1 cellular context compared by ENCODE assay signal in the genomic region with DNA sequence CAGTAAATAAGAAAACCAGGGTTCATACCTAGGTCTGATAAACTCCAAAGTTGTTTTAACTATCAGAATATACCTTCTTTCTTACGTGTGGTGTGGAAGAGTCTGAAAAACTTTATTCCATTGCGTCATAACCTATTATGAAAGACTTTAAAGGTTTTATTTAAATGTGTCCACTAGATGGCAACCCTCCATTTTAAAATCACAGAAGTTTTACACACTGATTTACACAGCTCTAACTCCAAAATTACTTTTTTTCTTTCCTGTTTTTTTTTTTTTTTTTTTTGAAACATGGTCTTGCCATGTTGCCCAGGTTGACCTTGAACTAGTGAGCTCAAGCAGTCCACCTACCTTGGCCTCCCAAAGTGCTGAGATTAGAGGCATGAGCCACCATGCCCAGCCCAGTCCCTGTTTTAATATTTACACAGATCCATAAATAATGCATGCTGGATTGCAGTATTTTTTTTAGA.
TF ChIP-seq lines count a peak whose summit lies in the region.

No MANE protein-coding gene starts in this region.

TF ChIP-seq in K562, 482 proteins besides CTCF, POLR2A, EP300 and RAD21 (continued from another document and continues in another):
- TF ChIP-seq, protein P1, sequence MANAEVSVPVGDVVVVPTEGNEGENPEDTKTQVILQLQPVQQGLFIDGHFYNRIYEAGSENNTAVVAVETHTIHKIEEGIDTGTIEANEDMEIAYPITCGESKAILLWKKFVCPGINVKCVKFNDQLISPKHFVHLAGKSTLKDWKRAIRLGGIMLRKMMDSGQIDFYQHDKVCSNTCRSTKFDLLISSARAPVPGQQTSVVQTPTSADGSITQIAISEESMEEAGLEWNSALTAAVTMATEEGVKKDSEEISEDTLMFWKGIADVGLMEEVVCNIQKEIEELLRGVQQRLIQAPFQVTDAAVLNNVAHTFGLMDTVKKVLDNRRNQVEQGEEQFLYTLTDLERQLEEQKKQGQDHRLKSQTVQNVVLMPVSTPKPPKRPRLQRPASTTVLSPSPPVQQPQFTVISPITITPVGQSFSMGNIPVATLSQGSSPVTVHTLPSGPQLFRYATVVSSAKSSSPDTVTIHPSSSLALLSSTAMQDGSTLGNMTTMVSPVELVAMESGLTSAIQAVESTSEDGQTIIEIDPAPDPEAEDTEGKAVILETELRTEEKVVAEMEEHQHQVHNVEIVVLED (CRISPR knock-in tag; IDR thresholded peaks at IDR 0.05) = no peak
- no peak for TF ChIP-seq KAT8 (IDR thresholded peaks at IDR 0.05; ENCODE audit: low read depth)
- no peak for TF ChIP-seq CXXC5 (CRISPR knock-in tag; IDR thresholded peaks at IDR 0.05)
- TF ChIP-seq SP1 (CRISPR knock-in tag; IDR thresholded peaks at IDR 0.05) = no peak
- TF ChIP-seq, protein P2, sequence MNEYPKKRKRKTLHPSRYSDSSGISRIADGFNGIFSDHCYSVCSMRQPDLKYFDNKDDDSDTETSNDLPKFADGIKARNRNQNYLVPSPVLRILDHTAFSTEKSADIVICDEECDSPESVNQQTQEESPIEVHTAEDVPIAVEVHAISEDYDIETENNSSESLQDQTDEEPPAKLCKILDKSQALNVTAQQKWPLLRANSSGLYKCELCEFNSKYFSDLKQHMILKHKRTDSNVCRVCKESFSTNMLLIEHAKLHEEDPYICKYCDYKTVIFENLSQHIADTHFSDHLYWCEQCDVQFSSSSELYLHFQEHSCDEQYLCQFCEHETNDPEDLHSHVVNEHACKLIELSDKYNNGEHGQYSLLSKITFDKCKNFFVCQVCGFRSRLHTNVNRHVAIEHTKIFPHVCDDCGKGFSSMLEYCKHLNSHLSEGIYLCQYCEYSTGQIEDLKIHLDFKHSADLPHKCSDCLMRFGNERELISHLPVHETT (CRISPR knock-in tag; conservative IDR thresholded peaks at IDR 0.05 in 1 of 2, IDR thresholded peaks at IDR 0.05 in 1 of 2) = no peak
- no peak for TF ChIP-seq E2F3 (CRISPR knock-in tag; IDR thresholded peaks at IDR 0.05)
- TF ChIP-seq PCBP2 (IDR thresholded peaks at IDR 0.05; ENCODE audit: low read depth, low read length, poor library complexity, severe bottlenecking) = no peak
- peak; percentile 54 to 60; a peak in 3 of 4 replicates for TF ChIP-seq RCOR1 (IDR thresholded peaks at IDR 0.05; ENCODE audit: borderline replicate concordance in 1 of 2, low read depth in 2 of 2, low read length in 2 of 2)
- TF ChIP-seq, protein P3, sequence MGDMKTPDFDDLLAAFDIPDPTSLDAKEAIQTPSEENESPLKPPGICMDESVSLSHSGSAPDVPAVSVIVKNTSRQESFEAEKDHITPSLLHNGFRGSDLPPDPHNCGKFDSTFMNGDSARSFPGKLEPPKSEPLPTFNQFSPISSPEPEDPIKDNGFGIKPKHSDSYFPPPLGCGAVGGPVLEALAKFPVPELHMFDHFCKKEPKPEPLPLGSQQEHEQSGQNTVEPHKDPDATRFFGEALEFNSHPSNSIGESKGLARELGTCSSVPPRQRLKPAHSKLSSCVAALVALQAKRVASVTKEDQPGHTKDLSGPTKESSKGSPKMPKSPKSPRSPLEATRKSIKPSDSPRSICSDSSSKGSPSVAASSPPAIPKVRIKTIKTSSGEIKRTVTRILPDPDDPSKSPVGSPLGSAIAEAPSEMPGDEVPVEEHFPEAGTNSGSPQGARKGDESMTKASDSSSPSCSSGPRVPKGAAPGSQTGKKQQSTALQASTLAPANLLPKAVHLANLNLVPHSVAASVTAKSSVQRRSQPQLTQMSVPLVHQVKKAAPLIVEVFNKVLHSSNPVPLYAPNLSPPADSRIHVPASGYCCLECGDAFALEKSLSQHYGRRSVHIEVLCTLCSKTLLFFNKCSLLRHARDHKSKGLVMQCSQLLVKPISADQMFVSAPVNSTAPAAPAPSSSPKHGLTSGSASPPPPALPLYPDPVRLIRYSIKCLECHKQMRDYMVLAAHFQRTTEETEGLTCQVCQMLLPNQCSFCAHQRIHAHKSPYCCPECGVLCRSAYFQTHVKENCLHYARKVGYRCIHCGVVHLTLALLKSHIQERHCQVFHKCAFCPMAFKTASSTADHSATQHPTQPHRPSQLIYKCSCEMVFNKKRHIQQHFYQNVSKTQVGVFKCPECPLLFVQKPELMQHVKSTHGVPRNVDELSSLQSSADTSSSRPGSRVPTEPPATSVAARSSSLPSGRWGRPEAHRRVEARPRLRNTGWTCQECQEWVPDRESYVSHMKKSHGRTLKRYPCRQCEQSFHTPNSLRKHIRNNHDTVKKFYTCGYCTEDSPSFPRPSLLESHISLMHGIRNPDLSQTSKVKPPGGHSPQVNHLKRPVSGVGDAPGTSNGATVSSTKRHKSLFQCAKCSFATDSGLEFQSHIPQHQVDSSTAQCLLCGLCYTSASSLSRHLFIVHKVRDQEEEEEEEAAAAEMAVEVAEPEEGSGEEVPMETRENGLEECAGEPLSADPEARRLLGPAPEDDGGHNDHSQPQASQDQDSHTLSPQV (IDR thresholded peaks at IDR 0.05) = 0 out of 2 replicates have a peak, but pooled peaks have one; percentile 25
- no peak for TF ChIP-seq RBM17 (IDR thresholded peaks at IDR 0.05; ENCODE audit: borderline replicate concordance, low read depth, low read length)
- TF ChIP-seq MAZ (CRISPR knock-in tag; conservative IDR thresholded peaks at IDR 0.05 in 1 of 2, IDR thresholded peaks at IDR 0.05 in 1 of 2) = no peak
- TF ChIP-seq, protein P4, sequence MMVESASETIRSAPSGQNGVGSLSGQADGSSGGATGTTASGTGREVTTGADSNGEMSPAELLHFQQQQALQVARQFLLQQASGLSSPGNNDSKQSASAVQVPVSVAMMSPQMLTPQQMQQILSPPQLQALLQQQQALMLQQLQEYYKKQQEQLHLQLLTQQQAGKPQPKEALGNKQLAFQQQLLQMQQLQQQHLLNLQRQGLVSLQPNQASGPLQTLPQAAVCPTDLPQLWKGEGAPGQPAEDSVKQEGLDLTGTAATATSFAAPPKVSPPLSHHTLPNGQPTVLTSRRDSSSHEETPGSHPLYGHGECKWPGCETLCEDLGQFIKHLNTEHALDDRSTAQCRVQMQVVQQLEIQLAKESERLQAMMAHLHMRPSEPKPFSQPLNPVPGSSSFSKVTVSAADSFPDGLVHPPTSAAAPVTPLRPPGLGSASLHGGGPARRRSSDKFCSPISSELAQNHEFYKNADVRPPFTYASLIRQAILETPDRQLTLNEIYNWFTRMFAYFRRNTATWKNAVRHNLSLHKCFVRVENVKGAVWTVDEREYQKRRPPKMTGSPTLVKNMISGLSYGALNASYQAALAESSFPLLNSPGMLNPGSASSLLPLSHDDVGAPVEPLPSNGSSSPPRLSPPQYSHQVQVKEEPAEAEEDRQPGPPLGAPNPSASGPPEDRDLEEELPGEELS (CRISPR knock-in tag; IDR thresholded peaks at IDR 0.05; ENCODE audit: borderline replicate concordance) = no peak
- TF ChIP-seq RAD51 (IDR thresholded peaks at IDR 0.05; ENCODE audit: borderline replicate concordance, low read depth) = no peak
- no peak for TF ChIP-seq MIER1 (IDR thresholded peaks at IDR 0.05; ENCODE audit: low read depth)
- TF ChIP-seq, protein P5, sequence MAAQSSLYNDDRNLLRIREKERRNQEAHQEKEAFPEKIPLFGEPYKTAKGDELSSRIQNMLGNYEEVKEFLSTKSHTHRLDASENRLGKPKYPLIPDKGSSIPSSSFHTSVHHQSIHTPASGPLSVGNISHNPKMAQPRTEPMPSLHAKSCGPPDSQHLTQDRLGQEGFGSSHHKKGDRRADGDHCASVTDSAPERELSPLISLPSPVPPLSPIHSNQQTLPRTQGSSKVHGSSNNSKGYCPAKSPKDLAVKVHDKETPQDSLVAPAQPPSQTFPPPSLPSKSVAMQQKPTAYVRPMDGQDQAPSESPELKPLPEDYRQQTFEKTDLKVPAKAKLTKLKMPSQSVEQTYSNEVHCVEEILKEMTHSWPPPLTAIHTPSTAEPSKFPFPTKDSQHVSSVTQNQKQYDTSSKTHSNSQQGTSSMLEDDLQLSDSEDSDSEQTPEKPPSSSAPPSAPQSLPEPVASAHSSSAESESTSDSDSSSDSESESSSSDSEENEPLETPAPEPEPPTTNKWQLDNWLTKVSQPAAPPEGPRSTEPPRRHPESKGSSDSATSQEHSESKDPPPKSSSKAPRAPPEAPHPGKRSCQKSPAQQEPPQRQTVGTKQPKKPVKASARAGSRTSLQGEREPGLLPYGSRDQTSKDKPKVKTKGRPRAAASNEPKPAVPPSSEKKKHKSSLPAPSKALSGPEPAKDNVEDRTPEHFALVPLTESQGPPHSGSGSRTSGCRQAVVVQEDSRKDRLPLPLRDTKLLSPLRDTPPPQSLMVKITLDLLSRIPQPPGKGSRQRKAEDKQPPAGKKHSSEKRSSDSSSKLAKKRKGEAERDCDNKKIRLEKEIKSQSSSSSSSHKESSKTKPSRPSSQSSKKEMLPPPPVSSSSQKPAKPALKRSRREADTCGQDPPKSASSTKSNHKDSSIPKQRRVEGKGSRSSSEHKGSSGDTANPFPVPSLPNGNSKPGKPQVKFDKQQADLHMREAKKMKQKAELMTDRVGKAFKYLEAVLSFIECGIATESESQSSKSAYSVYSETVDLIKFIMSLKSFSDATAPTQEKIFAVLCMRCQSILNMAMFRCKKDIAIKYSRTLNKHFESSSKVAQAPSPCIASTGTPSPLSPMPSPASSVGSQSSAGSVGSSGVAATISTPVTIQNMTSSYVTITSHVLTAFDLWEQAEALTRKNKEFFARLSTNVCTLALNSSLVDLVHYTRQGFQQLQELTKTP (IDR thresholded peaks at IDR 0.05; ENCODE audit: low read depth in 1 of 2, partially characterized antibody in 2 of 2) = no peak
- TF ChIP-seq HNRNPK (IDR thresholded peaks at IDR 0.05; ENCODE audit: low read depth, low read length, poor library complexity, severe bottlenecking) = no peak
- no peak for TF ChIP-seq BRF1 (IDR thresholded peaks at IDR 0.05; ENCODE audit: borderline replicate concordance, extremely low read depth, insufficient read length)
- TF ChIP-seq GATAD2A (IDR thresholded peaks at IDR 0.05) = no peak
- TF ChIP-seq MYBL2 (IDR thresholded peaks at IDR 0.05; ENCODE audit: low read depth) = no peak
- TF ChIP-seq MYBL2 (CRISPR knock-in tag; IDR thresholded peaks at IDR 0.05; ENCODE audit: borderline replicate concordance) = no peak
- no peak for TF ChIP-seq CBX5 (IDR thresholded peaks at IDR 0.05; ENCODE audit: borderline replicate concordance, low read depth)
- TF ChIP-seq, protein P6, sequence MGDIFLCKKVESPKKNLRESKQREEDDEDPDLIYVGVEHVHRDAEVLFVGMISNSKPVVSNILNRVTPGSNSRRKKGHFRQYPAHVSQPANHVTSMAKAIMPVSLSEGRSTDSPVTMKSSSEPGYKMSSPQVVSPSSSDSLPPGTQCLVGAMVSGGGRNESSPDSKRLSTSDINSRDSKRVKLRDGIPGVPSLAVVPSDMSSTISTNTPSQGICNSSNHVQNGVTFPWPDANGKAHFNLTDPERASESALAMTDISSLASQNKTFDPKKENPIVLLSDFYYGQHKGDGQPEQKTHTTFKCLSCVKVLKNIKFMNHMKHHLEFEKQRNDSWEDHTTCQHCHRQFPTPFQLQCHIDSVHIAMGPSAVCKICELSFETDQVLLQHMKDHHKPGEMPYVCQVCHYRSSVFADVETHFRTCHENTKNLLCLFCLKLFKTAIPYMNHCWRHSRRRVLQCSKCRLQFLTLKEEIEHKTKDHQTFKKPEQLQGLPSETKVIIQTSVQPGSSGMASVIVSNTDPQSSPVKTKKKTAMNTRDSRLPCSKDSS (IDR thresholded peaks at IDR 0.05; ENCODE audit: low read depth, partially characterized antibody) = no peak
- TF ChIP-seq ZNF445 (CRISPR knock-in tag; IDR thresholded peaks at IDR 0.05; ENCODE audit: low read depth) = no peak
- TF ChIP-seq MTA3 (IDR thresholded peaks at IDR 0.05; ENCODE audit: borderline replicate concordance) = no peak
- 0 out of 4 replicates have a peak, but pooled peaks of 1 of the 2 experiments have one; percentile 36 for TF ChIP-seq ARNT (IDR thresholded peaks at IDR 0.05)
- TF ChIP-seq ZKSCAN3 (CRISPR knock-in tag; IDR thresholded peaks at IDR 0.05) = no peak
- TF ChIP-seq EP400 (IDR thresholded peaks at IDR 0.05) = peak; percentile 43
- no peak for TF ChIP-seq NR2C1 (IDR thresholded peaks at IDR 0.05)
- no peak for TF ChIP-seq NR2C1 (tag; IDR thresholded peaks at IDR 0.05)
- no peak for TF ChIP-seq FOXA1 (IDR thresholded peaks at IDR 0.05; ENCODE audit: borderline replicate concordance)
- no peak for TF ChIP-seq ZSCAN29 (IDR thresholded peaks at IDR 0.05)
- TF ChIP-seq, protein P7, sequence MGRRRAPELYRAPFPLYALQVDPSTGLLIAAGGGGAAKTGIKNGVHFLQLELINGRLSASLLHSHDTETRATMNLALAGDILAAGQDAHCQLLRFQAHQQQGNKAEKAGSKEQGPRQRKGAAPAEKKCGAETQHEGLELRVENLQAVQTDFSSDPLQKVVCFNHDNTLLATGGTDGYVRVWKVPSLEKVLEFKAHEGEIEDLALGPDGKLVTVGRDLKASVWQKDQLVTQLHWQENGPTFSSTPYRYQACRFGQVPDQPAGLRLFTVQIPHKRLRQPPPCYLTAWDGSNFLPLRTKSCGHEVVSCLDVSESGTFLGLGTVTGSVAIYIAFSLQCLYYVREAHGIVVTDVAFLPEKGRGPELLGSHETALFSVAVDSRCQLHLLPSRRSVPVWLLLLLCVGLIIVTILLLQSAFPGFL (CRISPR knock-in tag; IDR thresholded peaks at IDR 0.05) = no peak
- TF ChIP-seq XRCC4 (IDR thresholded peaks at IDR 0.05; ENCODE audit: extremely low read depth, insufficient read depth, insufficient read length) = no peak
- TF ChIP-seq, protein P8, sequence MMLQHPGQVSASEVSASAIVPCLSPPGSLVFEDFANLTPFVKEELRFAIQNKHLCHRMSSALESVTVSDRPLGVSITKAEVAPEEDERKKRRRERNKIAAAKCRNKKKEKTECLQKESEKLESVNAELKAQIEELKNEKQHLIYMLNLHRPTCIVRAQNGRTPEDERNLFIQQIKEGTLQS (IDR thresholded peaks at IDR 0.05) = peak; percentile 96
- TF ChIP-seq, protein P8 (CRISPR knock-in tag; conservative IDR thresholded peaks at IDR 0.05) = peak; percentile 78; the same call in 1 of the 2 replicates
- no peak for TF ChIP-seq ELF1 (tag; IDR thresholded peaks at IDR 0.05)
- TF ChIP-seq YBX1 (IDR thresholded peaks at IDR 0.05) = no peak
- TF ChIP-seq ZNF75A (CRISPR knock-in tag; IDR thresholded peaks at IDR 0.05) = 0 out of 2 replicates have a peak, but pooled peaks have one; percentile 30
- TF ChIP-seq, protein P9, sequence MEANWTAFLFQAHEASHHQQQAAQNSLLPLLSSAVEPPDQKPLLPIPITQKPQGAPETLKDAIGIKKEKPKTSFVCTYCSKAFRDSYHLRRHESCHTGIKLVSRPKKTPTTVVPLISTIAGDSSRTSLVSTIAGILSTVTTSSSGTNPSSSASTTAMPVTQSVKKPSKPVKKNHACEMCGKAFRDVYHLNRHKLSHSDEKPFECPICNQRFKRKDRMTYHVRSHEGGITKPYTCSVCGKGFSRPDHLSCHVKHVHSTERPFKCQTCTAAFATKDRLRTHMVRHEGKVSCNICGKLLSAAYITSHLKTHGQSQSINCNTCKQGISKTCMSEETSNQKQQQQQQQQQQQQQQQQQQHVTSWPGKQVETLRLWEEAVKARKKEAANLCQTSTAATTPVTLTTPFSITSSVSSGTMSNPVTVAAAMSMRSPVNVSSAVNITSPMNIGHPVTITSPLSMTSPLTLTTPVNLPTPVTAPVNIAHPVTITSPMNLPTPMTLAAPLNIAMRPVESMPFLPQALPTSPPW (CRISPR knock-in tag; IDR thresholded peaks at IDR 0.05) = no peak
- no peak for TF ChIP-seq SETDB1 (IDR thresholded peaks at IDR 0.05; ENCODE audit: low read length)
- peak; percentile 70 to 82 for TF ChIP-seq KDM1A (IDR thresholded peaks at IDR 0.05)
- TF ChIP-seq ZNF695 (CRISPR knock-in tag; IDR thresholded peaks at IDR 0.05) = no peak
